ENCODE assay signal across 16 cellular contexts in genomic region chr1:61518670-61519400, GRCh38.
A peak's percentile ranks its signal among the peaks of the same experiment; 100 is the strongest.
DNase-seq lines count a peak whose midpoint lies in the region; ATAC-seq and TF ChIP-seq lines count a peak whose summit lies in the region.
"Had no signal": no experiment of that assay in that cellular context is flagged by ENCODE, and none has a peak within 500 bp of the region (broad histone marks: within the 10 kb centered on the region; RNA-seq: fewer than 3 reads in every experiment).

No MANE protein-coding gene starts in this region.

- no peak overlapping the region for H3K27ac Mint-ChIP-seq in osteocyte (ENCODE audit: unreplicated experiment)
- H3K27ac Mint-ChIP-seq: CD8-positive, alpha-beta memory T cell; memory B cell had no signal

- DNase-seq in MV-4-11 (lab: John Stamatoyannopoulos, UW) = peak; percentile 52
- DNase-seq in osteocyte (ENCODE audit: extremely low spot score, unreplicated experiment) = no peak
- DNase-seq in DMS79 treated with DMSO at 0.1 percent for 48 hours (lab: John Stamatoyannopoulos, UW) = no peak
- DNase-seq in NCI-H1417 (lab: John Stamatoyannopoulos, UW) = no peak
- DNase-seq in hypothalamus (lab: John Stamatoyannopoulos, UW) = no peak
- DNase-seq: activated naive CD4-positive, alpha-beta T cell treated with Interleukin-2 at 50 U/mL for 16 hours; CD8-positive, alpha-beta memory T cell; erythroblast; NCI-H1436 treated with DMSO at 0.1 percent for 48 hours; NCI-H526 treated with DMSO at 0.1 percent for 48 hours; T-helper 9 cell had no signal

- no peak overlapping the region for H3K4me3 Mint-ChIP-seq in osteocyte (ENCODE audit: unreplicated experiment)
- H3K4me3 Mint-ChIP-seq: CD8-positive, alpha-beta memory T cell; central memory CD8-positive, alpha-beta T cell; memory B cell had no signal

- ATAC-seq in GM19463 (IDR thresholded peaks at IDR 0.05; ENCODE audit: unreplicated experiment) (peak; percentile 58), HG02852 (IDR thresholded peaks at IDR 0.05; ENCODE audit: unreplicated experiment) (peak; percentile 72)
- ATAC-seq: Right ventricle myocardium inferior had no signal

- TF ChIP-seq CTCF in osteocyte (IDR thresholded peaks at IDR 0.05) = peak; percentile 8

- peaks cover under 1% of the 10 kb centered on the region for H3K9me3 Mint-ChIP-seq in osteocyte (ENCODE audit: unreplicated experiment)
- H3K9me3 Mint-ChIP-seq: CD8-positive, alpha-beta memory T cell; central memory CD8-positive, alpha-beta T cell; memory B cell had no signal

- peaks cover 13% of the 10 kb centered on the region for H3K27me3 Mint-ChIP-seq in osteocyte (ENCODE audit: unreplicated experiment)

- no peaks in the 10 kb centered on the region for H3K36me3 Mint-ChIP-seq in osteocyte (ENCODE audit: unreplicated experiment)
- H3K36me3 Mint-ChIP-seq: CD8-positive, alpha-beta memory T cell; memory B cell had no signal

- no peaks in the 10 kb centered on the region for H3K4me1 Mint-ChIP-seq in osteocyte (ENCODE audit: unreplicated experiment)
- H3K4me1 Mint-ChIP-seq: central memory CD8-positive, alpha-beta T cell; memory B cell had no signal
